In genomic region chr1:42747125-42747524, GRCh38 we compare ENCODE assay signal across 8 cellular contexts. TPM values are rescaled to one million over a fixed set of nuclear protein-coding genes. Genes with fewer than 3 reads are reported as not detected.
DNase-seq lines count a peak whose midpoint lies in the region; ATAC-seq and TF ChIP-seq lines count a peak whose summit lies in the region.

No MANE protein-coding gene starts in this region.

- TF ChIP-seq CTCF in PC-9 (conservative IDR thresholded peaks at IDR 0.05) (peak; percentile 69), adrenal gland (IDR thresholded peaks at IDR 0.05) (peak; percentile 19 to 64 (median 50))

- H2AFZ ChIP-seq in PC-9: no peak overlapping the region

- no peaks in the 10 kb centered on the region for H3K9me2 ChIP-seq in PC-9 (ENCODE audit: insufficient read depth)

- H3F3A ChIP-seq in PC-9 (ENCODE audit: insufficient read depth, low read depth): no peaks in the 10 kb centered on the region

- intact Hi-C loops in PC-9 (cut with micrococcal nuclease; ENCODE audit: unreplicated experiment) (no loop called here), adrenal gland (cut with DNase I) (loop anchor here (5.0 to 10.0 kb wide), 2 partner anchors 170 to 172 kb away; no protein-coding TSS in a partner anchor)

- H3K4me3 ChIP-seq in PC-9 (no peak overlapping the region), adrenal gland (no peak overlapping the region)

- no peaks in the 10 kb centered on the region for H3K9me3 ChIP-seq in PC-9 (ENCODE audit: insufficient read depth, low read depth)
- H3K9me3 ChIP-seq in adrenal gland (replicated peaks in 1 of 3): no peaks in the 10 kb centered on the region

- no peaks in the 10 kb centered on the region for H3K27me3 ChIP-seq in PC-9 (ENCODE audit: insufficient read depth, low read depth)
- H3K27me3 ChIP-seq in adrenal gland: no peaks in the 10 kb centered on the region

- POLR2A ChIA-PET in PC-9 (lab: Charles Lee; ENCODE audit: unreplicated experiment): interaction anchor here (0.6 kb wide), 1 partner anchor 431 kb away, joined by 3 read pairs; no protein-coding TSS in a partner anchor

- WGBS in adrenal gland, 4 donors: 61 to 75% (median 69%) methylated on average over 9 to 14 of the region's 14 CpGs

- TF ChIP-seq POLR2A in adrenal gland (IDR thresholded peaks at IDR 0.05): no peak

- ATAC-seq in GM18870 (IDR thresholded peaks at IDR 0.05; ENCODE audit: unreplicated experiment): no peak
- ATAC-seq in HG03432 (IDR thresholded peaks at IDR 0.05; ENCODE audit: unreplicated experiment): no peak

- DNase-seq in NCI-H524 (lab: John Stamatoyannopoulos, UW) (peak; percentile 30 to 64), NCI-H524 treated with DMSO at 0.1 percent for 48 hours (lab: John Stamatoyannopoulos, UW) (no peak), PC-9 (peak in 1 of 2 experiments; percentile 19), adrenal gland (peak in 3 of 7 donors; percentile 35 to 54 (median 44)), iPS-NIHi7 (ENCODE audit: extremely low spot score) (peak; percentile 74)
- DNase-seq in stimulated activated CD4-positive, alpha-beta T cell treated with anti-CD3 and anti-CD28 coated beads, Interleukin-4, amount 100 ng/mL, for 4 hours: peak; percentile 30 to 55

- H3K4me1 ChIP-seq in PC-9 (replicated peaks; ENCODE audit: insufficient read depth) (no peaks in the 10 kb centered on the region), adrenal gland (replicated peaks in 1 of 2) (peaks cover 9 to 15% of the 10 kb centered on the region in 2 donors)

- no TSS peak for BruUV-seq in PC-9 (replicated peaks; lab: Mats Ljungman, UMichigan)

- H3K36me3 ChIP-seq in PC-9 (ENCODE audit: low read depth): no peaks in the 10 kb centered on the region
- peaks cover 0 to 25% of the 10 kb centered on the region in 2 donors for H3K36me3 ChIP-seq in adrenal gland (replicated peaks in 1 of 2)

- CTCF ChIA-PET in PC-9 (lab: Charles Lee): interaction anchor here (0.6 kb wide), 2 partner anchors 21 to 507 kb away, joined by 3 read pairs; no protein-coding TSS in a partner anchor

- no peaks in the 10 kb centered on the region for H3K79me2 ChIP-seq in PC-9 (ENCODE audit: low read depth)

- no peaks in the 10 kb centered on the region for H4K20me1 ChIP-seq in PC-9 (ENCODE audit: insufficient read depth)

- H3K4me2 ChIP-seq in PC-9: no peak overlapping the region

- H3K27ac ChIP-seq in PC-9 (no peak overlapping the region), adrenal gland (peak overlapping the region in 1 of 5 donors; percentile 80)

RNA-seq across cellular contexts. Expression of gene CLDN19, which starts 7.1 kb away (rescaled TPM):
- total RNA-seq in PC-9 (2021): not detected in 2 replicates
- total RNA-seq in adrenal gland: under 1 TPM in 1 of 8 donors, not detected in 7; 0.91 TPM
- polyA plus RNA-seq in adrenal gland: under 1 TPM in 1 of 3 donors, not detected in 2; 0.20 TPM

RNA-seq across cellular contexts. Expression of gene P3H1, which starts 19.7 kb away (rescaled TPM):
- total RNA-seq in PC-9 (2021) (22.8 and 45.5 TPM in 2 replicates), adrenal gland (10 to 100 TPM; 30.3 to 67.5 (median 39.9) TPM)
- polyA plus RNA-seq in adrenal gland: 100 to 1,000 TPM in 1 of 3 donors, 10 to 100 TPM in 2; 23.7 to 178 (median 81.0) TPM

RNA-seq across cellular contexts. Expression of gene C1orf50, which starts 19.9 kb away (rescaled TPM):
- 5.6 and 8.3 TPM in 2 replicates for total RNA-seq in PC-9 (2021)
- 10 to 100 TPM in 1 of 8 donors, 1 to 10 TPM in 7; 2.2 to 10.1 (median 6.9) TPM for total RNA-seq in adrenal gland
- 10 to 100 TPM in 1 of 3 donors, 1 to 10 TPM in 2; 3.6 to 13.5 (median 6.9) TPM for polyA plus RNA-seq in adrenal gland

RNA-seq across cellular contexts. Expression of gene TMEM269, which starts 37.7 kb away (rescaled TPM):
- total RNA-seq in PC-9 (2021) (0.28 and 1.0 TPM in 2 replicates), adrenal gland (under 1 TPM in 1 of 8 donors, not detected in 7; 0.07 TPM)
- under 1 TPM in 2 of 3 donors, not detected in 1; 0.03 to 0.09 TPM for polyA plus RNA-seq in adrenal gland
